In the genomic region with DNA sequence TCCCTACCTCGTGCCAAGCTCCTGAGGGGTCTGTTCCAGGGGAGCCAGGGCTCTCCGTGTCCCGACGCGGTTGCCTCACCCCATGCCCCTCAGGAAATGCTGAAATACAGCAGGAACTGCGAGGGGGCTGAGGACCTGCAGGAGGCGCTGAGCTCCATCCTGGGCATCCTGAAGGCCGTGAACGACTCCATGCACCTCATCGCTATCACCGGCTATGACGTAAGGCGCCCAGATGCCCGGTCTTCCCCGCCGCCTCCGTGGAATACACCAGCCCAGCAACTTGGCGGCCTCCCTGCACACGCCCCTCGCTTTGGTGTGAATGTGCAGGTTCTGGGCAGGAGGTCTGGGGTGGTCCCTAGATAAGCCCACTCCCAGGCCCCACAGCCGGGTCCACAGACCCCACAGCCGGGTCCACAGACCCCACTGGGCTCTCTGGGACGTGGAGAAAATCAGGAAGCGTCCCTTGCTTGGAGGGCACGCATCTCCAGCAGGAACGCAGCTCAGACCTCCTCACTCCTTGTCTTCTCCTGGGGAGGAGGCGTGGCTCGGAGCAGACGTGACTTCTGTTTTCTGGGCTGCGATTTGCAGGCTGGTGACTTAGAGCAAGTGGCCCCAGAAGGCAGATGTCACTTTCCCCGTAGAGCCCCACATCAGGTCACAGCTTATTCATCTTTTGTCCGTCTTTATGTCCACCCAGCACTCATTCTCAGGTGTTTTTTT, we compare ENCODE assay signal across 18 cellular contexts. TPM values are rescaled to one million over a fixed set of nuclear protein-coding genes. Genes with fewer than 3 reads are reported as not detected.
DNase-seq lines count a peak whose midpoint lies in the region; ATAC-seq, FAIRE-seq and TF ChIP-seq lines count a peak whose summit lies in the region.
"Had no signal": no experiment of that assay in that cellular context is flagged by ENCODE, and none has a peak within 500 bp of the region (broad histone marks: within the 10 kb centered on the region; RNA-seq: fewer than 3 reads in every experiment).

No MANE protein-coding gene starts in this region.

- WGBS in H1 (ENCODE audit: extremely low coverage in 1 of 2, insufficient coverage in 1 of 2, insufficient read length in 1 of 2, insufficient replicate concordance in 2 of 2, low coverage in 1 of 2, low lambda C conversion rate in 2 of 2, missing lambda C conversion rate in 1 of 2), 2 experiments, result 82% methylated on average over 27 of the region's 32 CpGs; no CpG with 5 or more reads in 1 of the 2 experiments
- WGBS in psoas muscle, 3 donors, result 85 to 88% (median 85%) methylated on average over 31 to 32 of the region's 32 CpGs

- H3K9me3 Mint-ChIP-seq in HFFc6, result no peaks in the 10 kb centered on the region
- H3K9me3 Mint-ChIP-seq: brain had no signal

- peaks cover 2% of the 10 kb centered on the region; the same call in 1 of the 2 replicates for H3K23me2 ChIP-seq in H1 (ENCODE audit: low read depth, low read length)

- no peaks in the 10 kb centered on the region for H3K79me2 ChIP-seq in H1 (ENCODE audit: control insufficient read depth in 1 of 2, insufficient read depth in 2 of 2, low read length in 2 of 2)

- no peak overlapping the region for H3K56ac ChIP-seq in H1 (replicated peaks; ENCODE audit: insufficient read length, low read depth, low read length)

- H3K36me3 Mint-ChIP-seq in HFFc6 (ENCODE audit: low read depth), result no peaks in the 10 kb centered on the region

- H3K27ac Mint-ChIP-seq in HFFc6, result no peak overlapping the region
- H3K27ac Mint-ChIP-seq: CD4-positive, alpha-beta memory T cell had no signal

- no peak for TF ChIP-seq EP300 in H1 (IDR thresholded peaks at IDR 0.05; ENCODE audit: borderline replicate concordance in 1 of 2, low read depth in 2 of 2, low read length in 2 of 2)

- no peak overlapping the region for H3K23ac ChIP-seq in H1 (ENCODE audit: insufficient read length)

- H3K27ac ChIP-seq in H1 (ENCODE audit: low read depth, low read length) (no peak overlapping the region), psoas muscle (no peak overlapping the region)
- H3K27ac ChIP-seq: SJCRH30, thoracic aorta had no signal

- no peak overlapping the region for H3K9ac ChIP-seq in H1 (replicated peaks in 1 of 4; ENCODE audit: extremely low read depth in 1 of 4, low read depth in 3 of 4, low read length in 3 of 4)

- intact Hi-C loops in psoas muscle (cut with DNase I), result no loop called here

- H3K27me3 Mint-ChIP-seq in HFFc6 (ENCODE audit: insufficient read depth), result peaks cover 29% of the 10 kb centered on the region
- H3K27me3 Mint-ChIP-seq: brain; CD4-positive, alpha-beta memory T cell had no signal

- no peak overlapping the region for H4K91ac ChIP-seq in H1 (replicated peaks; ENCODE audit: insufficient read length, low read length)

- H3K4me3 Mint-ChIP-seq in HFFc6, result no peak overlapping the region
- H3K4me3 Mint-ChIP-seq: brain; CD4-positive, alpha-beta memory T cell had no signal

- POLR2A ChIA-PET in H1 (lab: Charles Lee; ENCODE audit: partially characterized antibody), result interaction anchor here (0.7 to 1.4 kb wide), 4 partner anchors 18 to 89 kb away, joined by 3 to 6 read pairs (median 3); no protein-coding TSS in a partner anchor

- no peak overlapping the region for H2AFZ ChIP-seq in H1 (ENCODE audit: low read length)

- H4K8ac ChIP-seq in H1 (ENCODE audit: extremely low read depth, insufficient read depth, low read length), result 0 out of 2 replicates have a peak overlapping the region, but pooled peaks have one; percentile 35

- H2BK12ac ChIP-seq in H1 (ENCODE audit: low read depth, low read length), result no peak overlapping the region

- no peak overlapping the region for H4K5ac ChIP-seq in H1 (ENCODE audit: insufficient read length, low read depth, low read length)

- H3K4me1 ChIP-seq in H1 (replicated peaks in 1 of 4; ENCODE audit: control insufficient read depth in 3 of 4, insufficient read depth in 4 of 4, low read length in 3 of 4) (peaks cover 0 to 6% (median 4%) of the 10 kb centered on the region in 4 experiments; a peak in 2 of 7 replicates), psoas muscle (no peaks in the 10 kb centered on the region)
- H3K4me1 ChIP-seq: SJCRH30 had no signal

- no peak overlapping the region for H2BK20ac ChIP-seq in H1 (ENCODE audit: low read length)

- no peaks in the 10 kb centered on the region for H3K79me1 ChIP-seq in H1 (ENCODE audit: low read depth, low read length)

- CTCF ChIA-PET in H1 (lab: Charles Lee; ENCODE audit: partially characterized antibody), result interaction anchor here (0.6 to 4.3 kb wide), 38 partner anchors 8 to 483 kb away, joined by 3 to 30 read pairs (median 5); partner anchors contain the start of gene MCF2L

- no peak for ATAC-seq in psoas muscle
- no peak for ATAC-seq in GM21390 (IDR thresholded peaks at IDR 0.05; ENCODE audit: unreplicated experiment)
- ATAC-seq: mucosa of descending colon had no signal

- H3K9me3 ChIP-seq in H1 (ENCODE audit: insufficient read depth in 2 of 2, low read depth in 1 of 2, low read length in 1 of 2) (no peaks in the 10 kb centered on the region), psoas muscle (no peaks in the 10 kb centered on the region)
- H3K9me3 ChIP-seq: mucosa of descending colon, SJCRH30, thoracic aorta had no signal

- H3K4ac ChIP-seq in H1 (replicated peaks; ENCODE audit: insufficient read length, low read depth, low read length), result no peak overlapping the region

- H3K27me3 ChIP-seq in H1 (replicated peaks in 1 of 4; ENCODE audit: control insufficient read depth in 3 of 4, extremely low read depth in 1 of 4, insufficient read depth in 3 of 4, low read length in 3 of 4) (no peaks in the 10 kb centered on the region), psoas muscle (ENCODE audit: insufficient read depth in 3 of 3, low read length in 2 of 3) (peaks cover 0 to under 1% (median 0%) of the 10 kb centered on the region in 3 donors)
- H3K27me3 ChIP-seq: SJCRH30 had no signal

- peaks cover 3 to 8% (median 4%) of the 10 kb centered on the region in 4 experiments; a peak in 4 of 8 replicates for H3K36me3 ChIP-seq in H1 (ENCODE audit: control insufficient read depth in 2 of 4, insufficient read depth in 4 of 4, low read length in 3 of 4)
- H3K36me3 ChIP-seq in psoas muscle (ENCODE audit: insufficient read depth in 1 of 2, low read depth in 1 of 2), result peaks cover 0 to 3% of the 10 kb centered on the region in 2 donors
- H3K36me3 ChIP-seq: SJCRH30 had no signal

- H2AK5ac ChIP-seq in H1 (ENCODE audit: low read depth, low read length), result no peak overlapping the region

- no peak overlapping the region for H3K4me2 ChIP-seq in H1 (ENCODE audit: insufficient read depth in 1 of 2, low read depth in 2 of 2, low read length in 2 of 2)

- H2BK5ac ChIP-seq in H1 (ENCODE audit: low read depth, low read length), result peak overlapping the region; percentile 35

- TF ChIP-seq RAD21 in H1 (IDR thresholded peaks at IDR 0.05 in 1 of 2, conservative IDR thresholded peaks at IDR 0.05 in 1 of 2; ENCODE audit: low read depth in 2 of 2, low read length in 2 of 2), result peak; percentile 62 to 75

- no peaks in the 10 kb centered on the region for H4K20me1 ChIP-seq in H1 (replicated peaks in 1 of 2; ENCODE audit: control insufficient read depth in 1 of 2, insufficient read depth in 2 of 2, low read length in 2 of 2)

- H3K14ac ChIP-seq in H1 (ENCODE audit: insufficient read length), result no peak overlapping the region

- FAIRE-seq in D721Med (lab: Jason Lieb, UNC) (no peak), H1 (lab: Jason Lieb, UNC) (no peak)

- H2BK120ac ChIP-seq in H1 (replicated peaks; ENCODE audit: low read depth, low read length), result no peak overlapping the region

- peak; percentile 1 for TF ChIP-seq CTCF in D721Med (IDR thresholded peaks at IDR 0.05; ENCODE audit: insufficient read depth, missing control alignments)
- peak; percentile 12; the same call in 1 of the 2 replicates for TF ChIP-seq CTCF in HFFc6 (IDR thresholded peaks at IDR 0.05)
- peak in 2 of 3 experiments; percentile 65 to 77; a peak in 3 of 4 replicates for TF ChIP-seq CTCF in H1 (IDR thresholded peaks at IDR 0.05; ENCODE audit: control extremely low read depth in 1 of 3, insufficient read depth in 1 of 3, low read depth in 1 of 3, low read length in 3 of 3)
- TF ChIP-seq CTCF in psoas muscle (IDR thresholded peaks at IDR 0.05), result no peak

- no peak overlapping the region for H3K4me3 ChIP-seq in H1 (ENCODE audit: extremely low read depth in 1 of 4, insufficient read depth in 2 of 4, low read depth in 3 of 4, low read length in 4 of 4)
- H3K4me3 ChIP-seq in psoas muscle, result no peak overlapping the region
- H3K4me3 ChIP-seq: mucosa of descending colon, SJCRH30, thoracic aorta had no signal

- H2BK15ac ChIP-seq in H1 (ENCODE audit: low read length), result no peak overlapping the region

- DNase-seq in D721Med (ENCODE audit: insufficient read length, low spot score) (no peak), HFFc6 (no peak), H1 (ENCODE audit: low read depth in 1 of 2, low spot score in 2 of 2) (no peak), psoas muscle (peak; percentile 6 to 36), NCI-H1436 treated with DMSO at 0.1 percent for 48 hours (lab: John Stamatoyannopoulos, UW) (no peak)
- no peak for DNase-seq in activated effector memory CD4-positive, alpha-beta T cell treated with Interleukin-2 at 50 U/mL for 16 hours
- DNase-seq: activated CD4-positive, alpha-beta T cell treated with anti-CD3 and anti-CD28 coated beads for 48 hours; activated CD8-positive, alpha-beta memory T cell treated with anti-CD3 and anti-CD28 coated beads, Interleukin-2, amount 50 U/mL, for 4 hours; activated naive CD4-positive, alpha-beta T cell; CD4-positive, alpha-beta memory T cell; kidney glomerular epithelial cell; NCI-H1694; NCI-H446 had no signal

- no peak for TF ChIP-seq POLR2A in H1 (IDR thresholded peaks at IDR 0.05; ENCODE audit: control extremely low read depth in 1 of 2, low read depth in 2 of 2, low read length in 2 of 2)

- H3K4me1 Mint-ChIP-seq in HFFc6 (ENCODE audit: low read depth), result no peaks in the 10 kb centered on the region
- H3K4me1 Mint-ChIP-seq: CD4-positive, alpha-beta memory T cell had no signal

- no peak overlapping the region for H3K18ac ChIP-seq in H1 (ENCODE audit: extremely low read depth, low read length)

RNA-seq across cellular contexts. Expression of gene F7, which starts 19.4 kb away (rescaled TPM):
- total RNA-seq in HFFc6 (2021; fragmentation: NEBNext Ultra II Directional; extraction: Animal tissue kit (Norgen Biotek cat#: 25700)), result not detected
- 0.43 and 0.67 TPM in 2 replicates for total RNA-seq in H1 (2021; fragmentation: NEBNext Ultra II Directional; extraction: Animal tissue kit (Norgen Biotek cat#: 25700))
- polyA plus RNA-seq in H1 (2011; rRNA removed) (0.85 and 0.98 TPM in 2 replicates), psoas muscle (under 1 TPM in 1 of 3 donors, not detected in 2; 0.08 TPM)
- polyA plus RNA-seq in H1 (2011; cell fraction: cytosol; rRNA removed), result 0.93 TPM
- polyA plus RNA-seq in H1 (2011; cell fraction: nucleus; rRNA removed), result 4.3 TPM
- polyA plus RNA-seq in H1 (2012, experiment 1 of 2), result 0.39 to 1.4 TPM (median 0.95 TPM) in 4 replicates
- 0.12 TPM for polyA plus RNA-seq in H1 (2012, experiment 2 of 2)
- polyA plus RNA-seq in H1 (2013, experiment 1 of 2), result 0.18 TPM
- 0.18 TPM for polyA plus RNA-seq in H1 (2013, experiment 2 of 2)
- 1.5 and 3.2 TPM in 2 replicates for polyA minus RNA-seq in H1 (2011; rRNA and poly(A)+ RNA removed)
- polyA minus RNA-seq in H1 (2011; cell fraction: cytosol; rRNA and poly(A)+ RNA removed), result not detected
- polyA minus RNA-seq in H1 (2011; cell fraction: nucleus; rRNA and poly(A)+ RNA removed), result 2.6 TPM
- total RNA-seq in psoas muscle, result under 1 TPM in 2 of 4 donors, not detected in 2; 0.10 to 0.20 TPM
- total RNA-seq: CD4-positive, alpha-beta memory T cell; SJCRH30; thoracic aorta had no signal
- polyA plus RNA-seq: CD4-positive, alpha-beta memory T cell had no signal

RNA-seq across cellular contexts. Expression of gene F10, which starts 36.4 kb away (rescaled TPM):
- total RNA-seq in HFFc6 (2021; fragmentation: NEBNext Ultra II Directional; extraction: Animal tissue kit (Norgen Biotek cat#: 25700)), result 10 to 100 TPM; 10.2 to 21.3 (median 10.8) TPM
- 2.0 and 2.3 TPM in 2 replicates for total RNA-seq in H1 (2021; fragmentation: NEBNext Ultra II Directional; extraction: Animal tissue kit (Norgen Biotek cat#: 25700))
- 3.5 and 4.2 TPM in 2 replicates for polyA plus RNA-seq in H1 (2011; rRNA removed)
- polyA plus RNA-seq in H1 (2011; cell fraction: cytosol; rRNA removed), result 3.9 TPM
- 3.1 TPM for polyA plus RNA-seq in H1 (2011; cell fraction: nucleus; rRNA removed)
- polyA plus RNA-seq in H1 (2012, experiment 1 of 2), result 1.9 to 3.5 TPM (median 2.6 TPM) in 4 replicates
- 1.4 TPM for polyA plus RNA-seq in H1 (2012, experiment 2 of 2)
- 2.9 TPM for polyA plus RNA-seq in H1 (2013, experiment 1 of 2)
- polyA plus RNA-seq in H1 (2013, experiment 2 of 2), result 3.4 TPM
- 0.91 and 1.4 TPM in 2 replicates for polyA minus RNA-seq in H1 (2011; rRNA and poly(A)+ RNA removed)
- 0.81 TPM for polyA minus RNA-seq in H1 (2011; cell fraction: cytosol; rRNA and poly(A)+ RNA removed)
- polyA minus RNA-seq in H1 (2011; cell fraction: nucleus; rRNA and poly(A)+ RNA removed), result 1.6 TPM
- total RNA-seq in psoas muscle, result 1 to 10 TPM in 3 of 4 donors, under 1 TPM in 1; 0.63 to 4.9 (median 1.2) TPM
- 1 to 10 TPM; 1.5 to 2.0 (median 1.6) TPM for polyA plus RNA-seq in psoas muscle
- total RNA-seq: CD4-positive, alpha-beta memory T cell had no signal
- polyA plus RNA-seq: CD4-positive, alpha-beta memory T cell had no signal

Comparison
In these comparisons a context has a peak if more than half of its experiments do, and no peak if none do; other contexts are left out.
1. DNase-seq: peak in psoas muscle (2 of 2); none in D721Med (single experiment), HFFc6 (single experiment), H1 (0 of 2), NCI-H1436 treated with DMSO at 0.1 percent for 48 hours (single experiment) and activated effector memory CD4-positive, alpha-beta T cell treated with Interleukin-2 at 50 U/mL for 16 hours (single experiment).